ENCODE assay signal across 8 cellular contexts in genomic region chr6:151452750-151453427, GRCh38. TPM values are rescaled to one million over a fixed set of nuclear protein-coding genes. Genes with fewer than 3 reads are reported as not detected.
DNase-seq lines count a peak whose midpoint lies in the region; ATAC-seq, FAIRE-seq and TF ChIP-seq lines count a peak whose summit lies in the region.

No MANE protein-coding gene starts in this region.

- H3K27ac Mint-ChIP-seq in WTC11: peak overlapping the region; percentile 92

- no peaks in the 10 kb centered on the region for H3K9me3 Mint-ChIP-seq in WTC11

- H3K36me3 ChIP-seq in HAP-1 (replicated peaks) (peaks cover 12% of the 10 kb centered on the region), pancreas (no peaks in the 10 kb centered on the region)

- H3K9me3 ChIP-seq in HAP-1 (no peaks in the 10 kb centered on the region), pancreas (no peaks in the 10 kb centered on the region)

- ATAC-seq in WTC11 (peak; percentile 5; the same call in 1 of the 2 replicates), pancreas (peak in 3 of 4 donors; percentile 7 to 31 (median 14)), HG02840 (IDR thresholded peaks at IDR 0.05; ENCODE audit: low FRiP score, unreplicated experiment) (no peak)

- H3K36me3 Mint-ChIP-seq in WTC11: peaks cover 8% of the 10 kb centered on the region

- in situ Hi-C loops in HAP-1 (cut with MboI; ENCODE audit: low sequenced_read_pairs): loop anchor here (25.0 kb wide), 1 partner anchor 1534 kb away; the partner anchor contains the start of gene FBXO5

- H3K27ac ChIP-seq in pancreas: peak overlapping the region; percentile 59 to 95 (median 84)

- intact Hi-C loops in pancreas (cut with DNase I): no loop called here

- CTCF ChIA-PET in WTC11 (lab: Charles Lee): interaction anchor here (0.9 to 1.0 kb wide), 2 partner anchors 11 to 849 kb away, joined by 3 to 5 read pairs; no protein-coding TSS in a partner anchor

- H3K27me3 ChIP-seq in HAP-1 (ENCODE audit: low read depth): no peaks in the 10 kb centered on the region
- H3K27me3 ChIP-seq in pancreas: no peaks in the 10 kb centered on the region

- H3K4me3 ChIP-seq in HAP-1 (peak overlapping the region; percentile 86), pancreas (peak overlapping the region; percentile 57 to 81 (median 74))

- H3K4me1 Mint-ChIP-seq in WTC11: peaks cover 35% of the 10 kb centered on the region

- peaks cover 30% of the 10 kb centered on the region for H3K4me1 ChIP-seq in HAP-1
- peaks cover 6 to 19% (median 15%) of the 10 kb centered on the region in 3 donors for H3K4me1 ChIP-seq in pancreas

- 0% methylated on average over 24 of the region's 24 CpGs for WGBS in pancreas, 2 donors

- H3K4me3 Mint-ChIP-seq in WTC11: peak overlapping the region; percentile 96

- no peaks in the 10 kb centered on the region; the same call in 1 of the 2 replicates for H3K27me3 Mint-ChIP-seq in WTC11 (ENCODE audit: low read depth)

- POLR2A ChIA-PET in WTC11 (lab: Charles Lee): interaction anchor here (1.1 kb wide), 1 partner anchor 62 kb away, joined by 3 read pairs; no protein-coding TSS in a partner anchor

- TF ChIP-seq CTCF in WTC11 (IDR thresholded peaks at IDR 0.05): no peak
- TF ChIP-seq CTCF in pancreas (IDR thresholded peaks at IDR 0.05): no peak

- no peak for FAIRE-seq in pancreas (lab: Jason Lieb, UNC)

- DNase-seq in AG08396 (ENCODE audit: low spot score) (peak; percentile 16), HAP-1 (ENCODE audit: low spot score in 2 of 2) (peak in 1 of 2 experiments; percentile 77), WTC11 (ENCODE audit: low spot score) (no peak), globus pallidus (ENCODE audit: low spot score) (peak; percentile 20), pancreas (peak in 4 of 6 donors; percentile 18 to 38 (median 31)), NCI-H446 treated with DMSO at 0.1 percent for 48 hours (lab: John Stamatoyannopoulos, UW) (no peak), NCI-H2171 (lab: John Stamatoyannopoulos, UW) (no peak)

TF ChIP-seq in WTC11, 78 proteins besides CTCF, POLR2A, EP300 and RAD21:
- TF ChIP-seq ZNF121 (CRISPR knock-in tag; IDR thresholded peaks at IDR 0.05) (no peak), SP1 (CRISPR knock-in tag; conservative IDR thresholded peaks at IDR 0.05) (no peak), ZNF512 (CRISPR knock-in tag; IDR thresholded peaks at IDR 0.05; ENCODE audit: borderline replicate concordance) (no peak), PRRX2 (CRISPR knock-in tag; IDR thresholded peaks at IDR 0.05) (no peak), MXD4 (CRISPR knock-in tag; IDR thresholded peaks at IDR 0.05; ENCODE audit: borderline replicate concordance) (no peak), CDX4 (CRISPR knock-in tag; IDR thresholded peaks at IDR 0.05; ENCODE audit: borderline replicate concordance) (no peak), TP53 (CRISPR knock-in tag; IDR thresholded peaks at IDR 0.05) (no peak), GABPB1 (CRISPR knock-in tag; IDR thresholded peaks at IDR 0.05) (no peak), ERG (CRISPR knock-in tag; IDR thresholded peaks at IDR 0.05) (no peak)
- TF ChIP-seq, protein P1, sequence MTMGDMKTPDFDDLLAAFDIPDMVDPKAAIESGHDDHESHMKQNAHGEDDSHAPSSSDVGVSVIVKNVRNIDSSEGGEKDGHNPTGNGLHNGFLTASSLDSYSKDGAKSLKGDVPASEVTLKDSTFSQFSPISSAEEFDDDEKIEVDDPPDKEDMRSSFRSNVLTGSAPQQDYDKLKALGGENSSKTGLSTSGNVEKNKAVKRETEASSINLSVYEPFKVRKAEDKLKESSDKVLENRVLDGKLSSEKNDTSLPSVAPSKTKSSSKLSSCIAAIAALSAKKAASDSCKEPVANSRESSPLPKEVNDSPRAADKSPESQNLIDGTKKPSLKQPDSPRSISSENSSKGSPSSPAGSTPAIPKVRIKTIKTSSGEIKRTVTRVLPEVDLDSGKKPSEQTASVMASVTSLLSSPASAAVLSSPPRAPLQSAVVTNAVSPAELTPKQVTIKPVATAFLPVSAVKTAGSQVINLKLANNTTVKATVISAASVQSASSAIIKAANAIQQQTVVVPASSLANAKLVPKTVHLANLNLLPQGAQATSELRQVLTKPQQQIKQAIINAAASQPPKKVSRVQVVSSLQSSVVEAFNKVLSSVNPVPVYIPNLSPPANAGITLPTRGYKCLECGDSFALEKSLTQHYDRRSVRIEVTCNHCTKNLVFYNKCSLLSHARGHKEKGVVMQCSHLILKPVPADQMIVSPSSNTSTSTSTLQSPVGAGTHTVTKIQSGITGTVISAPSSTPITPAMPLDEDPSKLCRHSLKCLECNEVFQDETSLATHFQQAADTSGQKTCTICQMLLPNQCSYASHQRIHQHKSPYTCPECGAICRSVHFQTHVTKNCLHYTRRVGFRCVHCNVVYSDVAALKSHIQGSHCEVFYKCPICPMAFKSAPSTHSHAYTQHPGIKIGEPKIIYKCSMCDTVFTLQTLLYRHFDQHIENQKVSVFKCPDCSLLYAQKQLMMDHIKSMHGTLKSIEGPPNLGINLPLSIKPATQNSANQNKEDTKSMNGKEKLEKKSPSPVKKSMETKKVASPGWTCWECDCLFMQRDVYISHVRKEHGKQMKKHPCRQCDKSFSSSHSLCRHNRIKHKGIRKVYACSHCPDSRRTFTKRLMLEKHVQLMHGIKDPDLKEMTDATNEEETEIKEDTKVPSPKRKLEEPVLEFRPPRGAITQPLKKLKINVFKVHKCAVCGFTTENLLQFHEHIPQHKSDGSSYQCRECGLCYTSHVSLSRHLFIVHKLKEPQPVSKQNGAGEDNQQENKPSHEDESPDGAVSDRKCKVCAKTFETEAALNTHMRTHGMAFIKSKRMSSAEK (CRISPR knock-in tag; IDR thresholded peaks at IDR 0.05; ENCODE audit: borderline replicate concordance): no peak
- TF ChIP-seq, protein P2, sequence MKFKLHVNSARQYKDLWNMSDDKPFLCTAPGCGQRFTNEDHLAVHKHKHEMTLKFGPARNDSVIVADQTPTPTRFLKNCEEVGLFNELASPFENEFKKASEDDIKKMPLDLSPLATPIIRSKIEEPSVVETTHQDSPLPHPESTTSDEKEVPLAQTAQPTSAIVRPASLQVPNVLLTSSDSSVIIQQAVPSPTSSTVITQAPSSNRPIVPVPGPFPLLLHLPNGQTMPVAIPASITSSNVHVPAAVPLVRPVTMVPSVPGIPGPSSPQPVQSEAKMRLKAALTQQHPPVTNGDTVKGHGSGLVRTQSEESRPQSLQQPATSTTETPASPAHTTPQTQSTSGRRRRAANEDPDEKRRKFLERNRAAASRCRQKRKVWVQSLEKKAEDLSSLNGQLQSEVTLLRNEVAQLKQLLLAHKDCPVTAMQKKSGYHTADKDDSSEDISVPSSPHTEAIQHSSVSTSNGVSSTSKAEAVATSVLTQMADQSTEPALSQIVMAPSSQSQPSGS (CRISPR knock-in tag; IDR thresholded peaks at IDR 0.05; ENCODE audit: borderline replicate concordance, low read depth): no peak

RNA-seq across cellular contexts. Expression of gene RMND1, which starts 1.0 kb away (rescaled TPM):
- total RNA-seq in WTC11 (2021): 18.3 to 23.3 TPM (median 21.0 TPM) in 3 replicates
- 10 to 100 TPM in 1 of 6 donors, 1 to 10 TPM in 5; 6.4 to 10.4 (median 7.1) TPM for total RNA-seq in pancreas
- polyA plus RNA-seq in pancreas: 10 to 100 TPM; 12.1 to 13.5 TPM

RNA-seq across cellular contexts. Expression of gene CCDC170, which starts 40.9 kb away (rescaled TPM):
- total RNA-seq in WTC11 (2021): 0.25 to 0.57 TPM (median 0.26 TPM) in 3 replicates
- total RNA-seq in pancreas: under 1 TPM in 5 of 6 donors, not detected in 1; 0.03 to 0.81 (median 0.40) TPM
- under 1 TPM; 0.08 to 0.56 TPM for polyA plus RNA-seq in pancreas

Comparison
In these comparisons a context has a peak if more than half of its experiments do, and no peak if none do; other contexts are left out.
1. DNase-seq: peak in AG08396 (single experiment), globus pallidus (single experiment) and pancreas (4 of 6); none in WTC11 (single experiment), NCI-H446 treated with DMSO at 0.1 percent for 48 hours (single experiment) and NCI-H2171 (single experiment).